ENCODE assay signal across 2 cellular contexts in the genomic region with DNA sequence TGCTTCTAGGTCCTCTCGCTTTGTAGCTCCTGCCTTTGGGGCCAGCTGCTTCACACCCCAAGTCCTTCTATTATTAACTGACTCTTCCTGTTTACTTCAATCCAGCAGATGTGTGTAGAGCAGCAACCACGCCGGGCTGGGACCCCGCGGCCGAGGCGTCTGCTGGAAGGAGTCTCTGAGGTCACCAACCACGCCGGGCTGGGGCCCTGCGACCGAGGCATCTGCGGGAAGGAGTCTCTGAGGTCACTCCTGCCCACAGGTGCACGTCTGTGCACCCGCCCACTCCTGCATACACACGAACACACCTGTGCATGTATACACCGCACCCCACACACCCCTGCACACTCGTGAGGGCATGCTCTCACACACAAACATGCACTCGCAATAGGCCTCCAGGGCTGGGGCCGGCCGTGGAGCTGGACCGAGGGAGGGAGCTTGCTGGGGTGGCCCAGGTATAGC.
TF ChIP-seq lines count a peak whose summit lies in the region.

No MANE protein-coding gene starts in this region.

TF ChIP-seq in GM12891, 5 proteins besides CTCF, POLR2A, EP300 and RAD21:
- no peak for TF ChIP-seq SPI1 (IDR thresholded peaks at IDR 0.05; ENCODE audit: low read depth, low read length)
- TF ChIP-seq PAX5 (IDR thresholded peaks at IDR 0.05; ENCODE audit: insufficient read depth, low read length, severe bottlenecking) = no peak
- no peak for TF ChIP-seq POU2F2 (IDR thresholded peaks at IDR 0.05; ENCODE audit: low read depth, low read length)
- no peak for TF ChIP-seq TAF1 (IDR thresholded peaks at IDR 0.05; ENCODE audit: low read depth, low read length)
- no peak for TF ChIP-seq POLR2AphosphoS5 (IDR thresholded peaks at IDR 0.05; ENCODE audit: low read depth, low read length)
TF ChIP-seq in GM12891: peak in this region for 0.

TF ChIP-seq in HepG2, 621 proteins besides CTCF, POLR2A, EP300 and RAD21 (continues in another document):
- TF ChIP-seq ZNF670 (CRISPR knock-in tag; IDR thresholded peaks at IDR 0.05; ENCODE audit: borderline replicate concordance) (no peak), ZNF230 (CRISPR knock-in tag; IDR thresholded peaks at IDR 0.05) (no peak), MAF1 (CRISPR knock-in tag; IDR thresholded peaks at IDR 0.05; ENCODE audit: borderline replicate concordance) (no peak), CHD4 (IDR thresholded peaks at IDR 0.05; ENCODE audit: borderline replicate concordance, low read length) (0 out of 2 replicates have a peak, but pooled peaks have one; percentile 9), GTF3A (CRISPR knock-in tag; conservative IDR thresholded peaks at IDR 0.05) (no peak), ZKSCAN5 (CRISPR knock-in tag; IDR thresholded peaks at IDR 0.05) (no peak), ZFYVE20 (CRISPR knock-in tag; IDR thresholded peaks at IDR 0.05; ENCODE audit: borderline replicate concordance, low read depth) (0 out of 2 replicates have a peak, but pooled peaks have one; percentile 21), ZNF772 (CRISPR knock-in tag; IDR thresholded peaks at IDR 0.05) (no peak), ONECUT2 (CRISPR knock-in tag; IDR thresholded peaks at IDR 0.05) (no peak), ZNF703 (CRISPR knock-in tag; IDR thresholded peaks at IDR 0.05; ENCODE audit: borderline replicate concordance) (0 out of 2 replicates have a peak, but pooled peaks have one; percentile 53), MAFK (conservative IDR thresholded peaks at IDR 0.05 in 1 of 2, IDR thresholded peaks at IDR 0.05 in 1 of 2; ENCODE audit: low read length in 2 of 2) (no peak), FOXJ3 (CRISPR knock-in tag; IDR thresholded peaks at IDR 0.05; ENCODE audit: borderline replicate concordance) (no peak), SMARCE1 (IDR thresholded peaks at IDR 0.05; ENCODE audit: borderline replicate concordance) (no peak), RARA (CRISPR knock-in tag; IDR thresholded peaks at IDR 0.05) (peak; percentile 46; the same call in 1 of the 2 replicates), ZNF317 (CRISPR knock-in tag; IDR thresholded peaks at IDR 0.05) (0 out of 2 replicates have a peak, but pooled peaks have one; percentile 18), SIX4 (CRISPR knock-in tag; IDR thresholded peaks at IDR 0.05) (no peak), ZNF333 (CRISPR knock-in tag; IDR thresholded peaks at IDR 0.05; ENCODE audit: borderline replicate concordance) (no peak), TRIM24 (CRISPR knock-in tag; IDR thresholded peaks at IDR 0.05) (peak; percentile 69; the same call in 1 of the 2 replicates), MAFG (CRISPR knock-in tag; IDR thresholded peaks at IDR 0.05) (no peak), IRX3 (CRISPR knock-in tag; IDR thresholded peaks at IDR 0.05; ENCODE audit: borderline replicate concordance, low read depth) (no peak), HES4 (CRISPR knock-in tag; IDR thresholded peaks at IDR 0.05; ENCODE audit: borderline replicate concordance) (no peak), YEATS2 (CRISPR knock-in tag; IDR thresholded peaks at IDR 0.05; ENCODE audit: borderline replicate concordance) (no peak), PRPF4 (IDR thresholded peaks at IDR 0.05; ENCODE audit: low read depth, low read length, poor library complexity, severe bottlenecking) (no peak), TOE1 (CRISPR knock-in tag; IDR thresholded peaks at IDR 0.05) (no peak)
- TF ChIP-seq, protein P1, sequence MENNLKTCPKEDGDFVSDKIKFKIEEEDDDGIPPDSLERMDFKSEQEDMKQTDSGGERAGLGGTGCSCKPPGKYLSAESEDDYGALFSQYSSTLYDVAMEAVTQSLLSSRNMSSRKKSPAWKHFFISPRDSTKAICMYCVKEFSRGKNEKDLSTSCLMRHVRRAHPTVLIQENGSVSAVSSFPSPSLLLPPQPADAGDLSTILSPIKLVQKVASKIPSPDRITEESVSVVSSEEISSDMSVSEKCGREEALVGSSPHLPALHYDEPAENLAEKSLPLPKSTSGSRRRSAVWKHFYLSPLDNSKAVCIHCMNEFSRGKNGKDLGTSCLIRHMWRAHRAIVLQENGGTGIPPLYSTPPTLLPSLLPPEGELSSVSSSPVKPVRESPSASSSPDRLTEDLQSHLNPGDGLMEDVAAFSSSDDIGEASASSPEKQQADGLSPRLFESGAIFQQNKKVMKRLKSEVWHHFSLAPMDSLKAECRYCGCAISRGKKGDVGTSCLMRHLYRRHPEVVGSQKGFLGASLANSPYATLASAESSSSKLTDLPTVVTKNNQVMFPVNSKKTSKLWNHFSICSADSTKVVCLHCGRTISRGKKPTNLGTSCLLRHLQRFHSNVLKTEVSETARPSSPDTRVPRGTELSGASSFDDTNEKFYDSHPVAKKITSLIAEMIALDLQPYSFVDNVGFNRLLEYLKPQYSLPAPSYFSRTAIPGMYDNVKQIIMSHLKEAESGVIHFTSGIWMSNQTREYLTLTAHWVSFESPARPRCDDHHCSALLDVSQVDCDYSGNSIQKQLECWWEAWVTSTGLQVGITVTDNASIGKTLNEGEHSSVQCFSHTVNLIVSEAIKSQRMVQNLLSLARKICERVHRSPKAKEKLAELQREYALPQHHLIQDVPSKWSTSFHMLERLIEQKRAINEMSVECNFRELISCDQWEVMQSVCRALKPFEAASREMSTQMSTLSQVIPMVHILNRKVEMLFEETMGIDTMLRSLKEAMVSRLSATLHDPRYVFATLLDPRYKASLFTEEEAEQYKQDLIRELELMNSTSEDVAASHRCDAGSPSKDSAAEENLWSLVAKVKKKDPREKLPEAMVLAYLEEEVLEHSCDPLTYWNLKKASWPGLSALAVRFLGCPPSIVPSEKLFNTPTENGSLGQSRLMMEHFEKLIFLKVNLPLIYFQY (CRISPR knock-in tag; IDR thresholded peaks at IDR 0.05; ENCODE audit: borderline replicate concordance) = no peak
- TF ChIP-seq, protein P2, sequence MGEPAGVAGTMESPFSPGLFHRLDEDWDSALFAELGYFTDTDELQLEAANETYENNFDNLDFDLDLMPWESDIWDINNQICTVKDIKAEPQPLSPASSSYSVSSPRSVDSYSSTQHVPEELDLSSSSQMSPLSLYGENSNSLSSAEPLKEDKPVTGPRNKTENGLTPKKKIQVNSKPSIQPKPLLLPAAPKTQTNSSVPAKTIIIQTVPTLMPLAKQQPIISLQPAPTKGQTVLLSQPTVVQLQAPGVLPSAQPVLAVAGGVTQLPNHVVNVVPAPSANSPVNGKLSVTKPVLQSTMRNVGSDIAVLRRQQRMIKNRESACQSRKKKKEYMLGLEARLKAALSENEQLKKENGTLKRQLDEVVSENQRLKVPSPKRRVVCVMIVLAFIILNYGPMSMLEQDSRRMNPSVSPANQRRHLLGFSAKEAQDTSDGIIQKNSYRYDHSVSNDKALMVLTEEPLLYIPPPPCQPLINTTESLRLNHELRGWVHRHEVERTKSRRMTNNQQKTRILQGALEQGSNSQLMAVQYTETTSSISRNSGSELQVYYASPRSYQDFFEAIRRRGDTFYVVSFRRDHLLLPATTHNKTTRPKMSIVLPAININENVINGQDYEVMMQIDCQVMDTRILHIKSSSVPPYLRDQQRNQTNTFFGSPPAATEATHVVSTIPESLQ (CRISPR knock-in tag; conservative IDR thresholded peaks at IDR 0.05) = no peak
- TF ChIP-seq, protein P3, sequence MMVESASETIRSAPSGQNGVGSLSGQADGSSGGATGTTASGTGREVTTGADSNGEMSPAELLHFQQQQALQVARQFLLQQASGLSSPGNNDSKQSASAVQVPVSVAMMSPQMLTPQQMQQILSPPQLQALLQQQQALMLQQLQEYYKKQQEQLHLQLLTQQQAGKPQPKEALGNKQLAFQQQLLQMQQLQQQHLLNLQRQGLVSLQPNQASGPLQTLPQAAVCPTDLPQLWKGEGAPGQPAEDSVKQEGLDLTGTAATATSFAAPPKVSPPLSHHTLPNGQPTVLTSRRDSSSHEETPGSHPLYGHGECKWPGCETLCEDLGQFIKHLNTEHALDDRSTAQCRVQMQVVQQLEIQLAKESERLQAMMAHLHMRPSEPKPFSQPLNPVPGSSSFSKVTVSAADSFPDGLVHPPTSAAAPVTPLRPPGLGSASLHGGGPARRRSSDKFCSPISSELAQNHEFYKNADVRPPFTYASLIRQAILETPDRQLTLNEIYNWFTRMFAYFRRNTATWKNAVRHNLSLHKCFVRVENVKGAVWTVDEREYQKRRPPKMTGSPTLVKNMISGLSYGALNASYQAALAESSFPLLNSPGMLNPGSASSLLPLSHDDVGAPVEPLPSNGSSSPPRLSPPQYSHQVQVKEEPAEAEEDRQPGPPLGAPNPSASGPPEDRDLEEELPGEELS (CRISPR knock-in tag; IDR thresholded peaks at IDR 0.05) = 0 out of 2 replicates have a peak, but pooled peaks have one; percentile 22
- TF ChIP-seq, protein P4, sequence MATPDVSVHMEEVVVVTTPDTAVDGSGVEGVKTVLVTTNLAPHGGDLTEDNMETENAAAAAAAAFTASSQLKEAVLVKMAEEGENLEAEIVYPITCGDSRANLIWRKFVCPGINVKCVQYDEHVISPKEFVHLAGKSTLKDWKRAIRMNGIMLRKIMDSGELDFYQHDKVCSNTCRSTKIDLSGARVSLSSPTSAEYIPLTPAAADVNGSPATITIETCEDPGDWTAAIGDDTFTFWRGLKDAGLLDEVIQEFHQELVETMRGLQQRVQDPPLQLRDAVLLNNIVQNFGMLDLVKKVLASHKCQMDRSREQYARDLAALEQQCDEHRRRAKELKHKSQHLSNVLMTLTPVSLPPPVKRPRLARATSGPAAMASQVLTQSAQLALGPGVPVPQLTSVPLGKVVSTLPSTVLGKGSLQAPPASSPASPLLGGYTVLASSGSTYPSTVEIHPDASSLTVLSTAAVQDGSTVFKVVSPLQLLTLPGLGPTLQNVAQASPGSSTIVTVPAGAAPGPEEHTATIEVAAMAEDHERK (CRISPR knock-in tag; IDR thresholded peaks at IDR 0.05; ENCODE audit: low read depth) = no peak
- TF ChIP-seq, protein P5, sequence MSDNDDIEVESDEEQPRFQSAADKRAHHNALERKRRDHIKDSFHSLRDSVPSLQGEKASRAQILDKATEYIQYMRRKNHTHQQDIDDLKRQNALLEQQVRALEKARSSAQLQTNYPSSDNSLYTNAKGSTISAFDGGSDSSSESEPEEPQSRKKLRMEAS (IDR thresholded peaks at IDR 0.05) = peak; percentile 27
- TF ChIP-seq, protein P6, sequence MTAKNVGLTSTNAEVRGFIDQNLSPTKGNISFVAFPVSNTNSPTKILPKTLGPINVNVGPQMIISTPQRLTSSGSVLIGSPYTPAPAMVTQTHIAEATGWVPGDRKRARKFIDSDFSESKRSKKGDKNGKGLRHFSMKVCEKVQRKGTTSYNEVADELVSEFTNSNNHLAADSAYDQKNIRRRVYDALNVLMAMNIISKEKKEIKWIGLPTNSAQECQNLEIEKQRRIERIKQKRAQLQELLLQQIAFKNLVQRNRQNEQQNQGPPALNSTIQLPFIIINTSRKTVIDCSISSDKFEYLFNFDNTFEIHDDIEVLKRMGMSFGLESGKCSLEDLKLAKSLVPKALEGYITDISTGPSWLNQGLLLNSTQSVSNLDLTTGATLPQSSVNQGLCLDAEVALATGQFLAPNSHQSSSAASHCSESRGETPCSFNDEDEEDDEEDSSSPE (CRISPR knock-in tag; IDR thresholded peaks at IDR 0.05) = no peak
- TF ChIP-seq, protein P7, sequence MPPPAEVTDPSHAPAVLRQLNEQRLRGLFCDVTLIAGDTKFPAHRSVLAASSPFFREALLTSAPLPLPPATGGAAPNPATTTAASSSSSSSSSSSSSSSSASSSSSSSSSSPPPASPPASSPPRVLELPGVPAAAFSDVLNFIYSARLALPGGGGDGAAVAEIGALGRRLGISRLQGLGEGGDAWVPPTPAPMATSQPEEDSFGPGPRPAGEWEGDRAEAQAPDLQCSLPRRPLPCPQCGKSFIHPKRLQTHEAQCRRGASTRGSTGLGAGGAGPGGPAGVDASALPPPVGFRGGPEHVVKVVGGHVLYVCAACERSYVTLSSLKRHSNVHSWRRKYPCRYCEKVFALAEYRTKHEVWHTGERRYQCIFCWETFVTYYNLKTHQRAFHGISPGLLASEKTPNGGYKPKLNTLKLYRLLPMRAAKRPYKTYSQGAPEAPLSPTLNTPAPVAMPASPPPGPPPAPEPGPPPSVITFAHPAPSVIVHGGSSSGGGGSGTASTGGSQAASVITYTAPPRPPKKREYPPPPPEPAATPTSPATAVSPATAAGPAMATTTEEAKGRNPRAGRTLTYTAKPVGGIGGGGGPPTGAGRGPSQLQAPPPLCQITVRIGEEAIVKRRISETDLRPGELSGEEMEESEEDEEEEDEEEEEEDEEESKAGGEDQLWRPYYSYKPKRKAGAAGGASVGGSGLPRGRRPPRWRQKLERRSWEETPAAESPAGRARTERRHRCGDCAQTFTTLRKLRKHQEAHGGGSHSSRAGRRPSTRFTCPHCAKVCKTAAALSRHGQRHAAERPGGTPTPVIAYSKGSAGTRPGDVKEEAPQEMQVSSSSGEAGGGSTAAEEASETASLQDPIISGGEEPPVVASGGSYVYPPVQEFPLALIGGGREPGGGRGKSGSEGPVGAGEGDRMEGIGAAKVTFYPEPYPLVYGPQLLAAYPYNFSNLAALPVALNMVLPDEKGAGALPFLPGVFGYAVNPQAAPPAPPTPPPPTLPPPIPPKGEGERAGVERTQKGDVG (CRISPR knock-in tag; IDR thresholded peaks at IDR 0.05; ENCODE audit: borderline replicate concordance) = no peak
- TF ChIP-seq, protein P8, sequence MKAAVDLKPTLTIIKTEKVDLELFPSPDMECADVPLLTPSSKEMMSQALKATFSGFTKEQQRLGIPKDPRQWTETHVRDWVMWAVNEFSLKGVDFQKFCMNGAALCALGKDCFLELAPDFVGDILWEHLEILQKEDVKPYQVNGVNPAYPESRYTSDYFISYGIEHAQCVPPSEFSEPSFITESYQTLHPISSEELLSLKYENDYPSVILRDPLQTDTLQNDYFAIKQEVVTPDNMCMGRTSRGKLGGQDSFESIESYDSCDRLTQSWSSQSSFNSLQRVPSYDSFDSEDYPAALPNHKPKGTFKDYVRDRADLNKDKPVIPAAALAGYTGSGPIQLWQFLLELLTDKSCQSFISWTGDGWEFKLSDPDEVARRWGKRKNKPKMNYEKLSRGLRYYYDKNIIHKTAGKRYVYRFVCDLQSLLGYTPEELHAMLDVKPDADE (CRISPR knock-in tag; IDR thresholded peaks at IDR 0.05) = no peak
- TF ChIP-seq, protein P9, sequence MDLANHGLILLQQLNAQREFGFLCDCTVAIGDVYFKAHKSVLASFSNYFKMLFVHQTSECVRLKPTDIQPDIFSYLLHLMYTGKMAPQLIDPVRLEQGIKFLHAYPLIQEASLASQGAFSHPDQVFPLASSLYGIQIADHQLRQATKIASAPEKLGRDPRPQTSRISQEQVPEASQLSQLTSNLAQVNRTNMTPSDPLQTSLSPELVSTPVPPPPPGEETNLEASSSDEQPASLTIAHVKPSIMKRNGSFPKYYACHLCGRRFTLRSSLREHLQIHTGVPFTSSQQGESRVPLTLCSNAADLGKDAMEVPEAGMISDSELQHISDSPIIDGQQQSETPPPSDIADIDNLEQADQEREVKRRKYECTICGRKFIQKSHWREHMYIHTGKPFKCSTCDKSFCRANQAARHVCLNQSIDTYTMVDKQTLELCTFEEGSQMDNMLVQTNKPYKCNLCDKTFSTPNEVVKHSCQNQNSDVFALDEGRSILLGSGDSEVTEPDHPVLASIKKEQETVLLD (CRISPR knock-in tag; IDR thresholded peaks at IDR 0.05; ENCODE audit: low read depth) = no peak
- TF ChIP-seq, protein P10, sequence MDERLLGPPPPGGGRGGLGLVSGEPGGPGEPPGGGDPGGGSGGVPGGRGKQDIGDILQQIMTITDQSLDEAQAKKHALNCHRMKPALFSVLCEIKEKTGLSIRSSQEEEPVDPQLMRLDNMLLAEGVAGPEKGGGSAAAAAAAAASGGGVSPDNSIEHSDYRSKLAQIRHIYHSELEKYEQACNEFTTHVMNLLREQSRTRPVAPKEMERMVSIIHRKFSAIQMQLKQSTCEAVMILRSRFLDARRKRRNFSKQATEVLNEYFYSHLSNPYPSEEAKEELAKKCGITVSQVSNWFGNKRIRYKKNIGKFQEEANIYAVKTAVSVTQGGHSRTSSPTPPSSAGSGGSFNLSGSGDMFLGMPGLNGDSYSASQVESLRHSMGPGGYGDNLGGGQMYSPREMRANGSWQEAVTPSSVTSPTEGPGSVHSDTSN (CRISPR knock-in tag; IDR thresholded peaks at IDR 0.05) = no peak
